In genomic region chr5:140169410-140169809, GRCh38 we compare ENCODE assay signal across 13 cellular contexts. TPM values are rescaled to one million over a fixed set of nuclear protein-coding genes. Genes with fewer than 3 reads are reported as not detected.
A peak's percentile ranks its signal among the peaks of the same experiment; 100 is the strongest.
DNase-seq lines count a peak whose midpoint lies in the region; ATAC-seq, FAIRE-seq and TF ChIP-seq lines count a peak whose summit lies in the region.
"Had no signal": no experiment of that assay in that cellular context is flagged by ENCODE, and none has a peak within 500 bp of the region (broad histone marks: within the 10 kb centered on the region; RNA-seq: fewer than 3 reads in every experiment).

No MANE protein-coding gene starts in this region.

- H3K4me1 ChIP-seq in heart right ventricle (peaks cover 0 to 21% (median 15%) of the 10 kb centered on the region in 9 donors), H1 (replicated peaks in 1 of 4; ENCODE audit: control insufficient read depth in 3 of 4, insufficient read depth in 4 of 4, low read length in 3 of 4) (peaks cover 0 to under 1% (median 0%) of the 10 kb centered on the region in 4 experiments; a peak in 3 of 7 replicates), small intestine (ENCODE audit: control insufficient read depth in 2 of 2, insufficient read depth in 1 of 2, low read depth in 1 of 2, low read length in 1 of 2) (peaks cover 0 to 2% of the 10 kb centered on the region in 2 donors), smooth muscle cell (ENCODE audit: low read depth) (no peaks in the 10 kb centered on the region)

- no peaks in the 10 kb centered on the region for H3K36me3 ChIP-seq in heart right ventricle
- no peaks in the 10 kb centered on the region for H3K36me3 ChIP-seq in H1 (ENCODE audit: control insufficient read depth in 2 of 4, insufficient read depth in 4 of 4, low read length in 3 of 4)
- H3K36me3 ChIP-seq in small intestine (ENCODE audit: control insufficient read depth in 2 of 2, insufficient read depth in 2 of 2, low read length in 2 of 2): no peaks in the 10 kb centered on the region
- H3K36me3 ChIP-seq in smooth muscle cell (ENCODE audit: low read depth): no peaks in the 10 kb centered on the region

- TF ChIP-seq CTCF in heart right ventricle (IDR thresholded peaks at IDR 0.05): peak in 6 of 9 donors; percentile 13 to 44 (median 38)
- peak in 2 of 3 experiments; percentile 22 to 39; a peak in 2 of 4 replicates for TF ChIP-seq CTCF in H1 (IDR thresholded peaks at IDR 0.05; ENCODE audit: control extremely low read depth in 1 of 3, insufficient read depth in 1 of 3, low read depth in 1 of 3, low read length in 3 of 3)
- no peak for TF ChIP-seq CTCF in smooth muscle cell (IDR thresholded peaks at IDR 0.05; ENCODE audit: borderline replicate concordance, insufficient read depth, poor library complexity, severe bottlenecking)

- H3K4ac ChIP-seq in H1 (replicated peaks; ENCODE audit: insufficient read length, low read depth, low read length): no peak overlapping the region

- no peaks in the 10 kb centered on the region for H4K20me1 ChIP-seq in H1 (replicated peaks in 1 of 2; ENCODE audit: control insufficient read depth in 1 of 2, insufficient read depth in 2 of 2, low read length in 2 of 2)
- no peaks in the 10 kb centered on the region for H4K20me1 ChIP-seq in smooth muscle cell (ENCODE audit: low read depth)

- 92 to 95% methylated on average over 1 of the region's 1 CpG for WGBS in heart right ventricle, 2 donors
- 79% methylated on average over 1 of the region's 1 CpG; no CpG with 5 or more reads in 1 of the 2 experiments for WGBS in H1 (ENCODE audit: extremely low coverage in 1 of 2, insufficient coverage in 1 of 2, insufficient read length in 1 of 2, insufficient replicate concordance in 2 of 2, low coverage in 1 of 2, low lambda C conversion rate in 2 of 2, missing lambda C conversion rate in 1 of 2), 2 experiments
- 81 to 90% (median 87%) methylated on average over 1 of the region's 1 CpG for WGBS in small intestine, 3 donors
- 84% methylated on average over 1 of the region's 1 CpG for WGBS in smooth muscle cell (ENCODE audit: low lambda C conversion rate)

- no peak overlapping the region for H4K8ac ChIP-seq in H1 (ENCODE audit: extremely low read depth, insufficient read depth, low read length)

- ATAC-seq in heart right ventricle (no peak), left cardiac atrium (no peak), GM18858 (IDR thresholded peaks at IDR 0.05; ENCODE audit: unreplicated experiment) (no peak), HG03175 (IDR thresholded peaks at IDR 0.05; ENCODE audit: unreplicated experiment) (no peak)
- ATAC-seq: stimulated activated effector memory CD8-positive, alpha-beta T cell treated with anti-CD3 and anti-CD28 coated beads, Interleukin-12 subunit alpha, Interleukin-12 subunit beta, amount 100 ng/mL, for 72 hours had no signal

- H3K23me2 ChIP-seq in H1 (ENCODE audit: low read depth, low read length): peaks cover under 1% of the 10 kb centered on the region; the same call in 1 of the 2 replicates

- peak; percentile 16 to 38; a peak in 2 of 4 replicates for TF ChIP-seq RAD21 in H1 (IDR thresholded peaks at IDR 0.05 in 1 of 2, conservative IDR thresholded peaks at IDR 0.05 in 1 of 2; ENCODE audit: low read depth in 2 of 2, low read length in 2 of 2)

- H2AFZ ChIP-seq in H1 (ENCODE audit: low read length) (no peak overlapping the region), smooth muscle cell (ENCODE audit: low read depth) (no peak overlapping the region)

- H4K91ac ChIP-seq in H1 (replicated peaks; ENCODE audit: insufficient read length, low read length): no peak overlapping the region

- no peaks in the 10 kb centered on the region for H3K79me1 ChIP-seq in H1 (ENCODE audit: low read depth, low read length)

- H3K18ac ChIP-seq in H1 (ENCODE audit: extremely low read depth, low read length): no peak overlapping the region

- H3K14ac ChIP-seq in H1 (ENCODE audit: insufficient read length): no peak overlapping the region

- H4K5ac ChIP-seq in H1 (ENCODE audit: insufficient read length, low read depth, low read length): no peak overlapping the region

- no peak overlapping the region for H3K23ac ChIP-seq in H1 (ENCODE audit: insufficient read length)

- intact Hi-C loops in heart right ventricle (cut with DNase I) (loop anchor here in 2 of 10 donors (5.0 kb wide), 1 partner anchor 183 kb away; no protein-coding TSS in a partner anchor), left cardiac atrium (cut with DNase I) (no loop called here)

- no peaks in the 10 kb centered on the region for H3K9me3 ChIP-seq in heart right ventricle
- H3K9me3 ChIP-seq in H1 (ENCODE audit: insufficient read depth in 2 of 2, low read depth in 1 of 2, low read length in 1 of 2): no peaks in the 10 kb centered on the region
- no peaks in the 10 kb centered on the region for H3K9me3 ChIP-seq in small intestine (ENCODE audit: control insufficient read depth, low read depth)
- H3K9me3 ChIP-seq in smooth muscle cell (replicated peaks; ENCODE audit: low read depth): no peaks in the 10 kb centered on the region

- H3K27ac ChIP-seq in heart right ventricle (no peak overlapping the region), H1 (ENCODE audit: low read depth, low read length) (no peak overlapping the region), small intestine (ENCODE audit: low read depth in 1 of 2, low read length in 1 of 2) (no peak overlapping the region), smooth muscle cell (ENCODE audit: low read depth) (no peak overlapping the region)

- H3K9ac ChIP-seq in H1 (replicated peaks in 1 of 4; ENCODE audit: extremely low read depth in 1 of 4, low read depth in 3 of 4, low read length in 3 of 4): no peak overlapping the region
- H3K9ac ChIP-seq in smooth muscle cell (ENCODE audit: low read depth): no peak overlapping the region

- no peaks in the 10 kb centered on the region for H3F3A ChIP-seq in smooth muscle cell (ENCODE audit: low read depth)

- no peak overlapping the region for H2BK15ac ChIP-seq in H1 (ENCODE audit: low read length)

- TF ChIP-seq POLR2A in H1 (IDR thresholded peaks at IDR 0.05; ENCODE audit: control extremely low read depth in 1 of 2, low read depth in 2 of 2, low read length in 2 of 2): no peak

- H3K4me2 ChIP-seq in H1 (ENCODE audit: insufficient read depth in 1 of 2, low read depth in 2 of 2, low read length in 2 of 2) (no peak overlapping the region), smooth muscle cell (no peak overlapping the region)

- H2BK12ac ChIP-seq in H1 (ENCODE audit: low read depth, low read length): no peak overlapping the region

- no peak overlapping the region for H2BK5ac ChIP-seq in H1 (ENCODE audit: low read depth, low read length)

- H2BK20ac ChIP-seq in H1 (ENCODE audit: low read length): no peak overlapping the region

- H3K4me3 ChIP-seq in heart right ventricle: no peak overlapping the region
- no peak overlapping the region for H3K4me3 ChIP-seq in H1 (ENCODE audit: extremely low read depth in 1 of 4, insufficient read depth in 2 of 4, low read depth in 3 of 4, low read length in 4 of 4)
- H3K4me3 ChIP-seq in small intestine (ENCODE audit: low read depth in 1 of 2, low read length in 2 of 2): no peak overlapping the region
- H3K4me3 ChIP-seq in smooth muscle cell: no peak overlapping the region

- H2BK120ac ChIP-seq in H1 (replicated peaks; ENCODE audit: low read depth, low read length): no peak overlapping the region

- DNase-seq in heart right ventricle (no peak), left cardiac atrium (no peak), NCI-H226 (peak; percentile 33), H1 (ENCODE audit: low read depth in 1 of 2, low spot score in 2 of 2) (no peak), small intestine (peak; percentile 26), smooth muscle cell (lab: John Stamatoyannopoulos, UW; ENCODE audit: unreplicated experiment) (no peak)
- DNase-seq: activated naive CD8-positive, alpha-beta T cell treated with anti-CD3 and anti-CD28 coated beads, Interleukin-2, amount 10 ng/mL, durations not matched to agents 7 days and 5 days; NCI-H187; posterior cingulate gyrus; stimulated activated CD4-positive, alpha-beta T cell treated with anti-CD3 and anti-CD28 coated beads, Interleukin-1b, Interleukin-23, amount 100 ng/mL, for 48 hours had no signal

- no peak overlapping the region for H2AK5ac ChIP-seq in H1 (ENCODE audit: low read depth, low read length)

- no peak for TF ChIP-seq EP300 in H1 (IDR thresholded peaks at IDR 0.05; ENCODE audit: borderline replicate concordance in 1 of 2, low read depth in 2 of 2, low read length in 2 of 2)

- CTCF ChIA-PET in H1 (lab: Charles Lee; ENCODE audit: partially characterized antibody): interaction anchor here (0.6 to 2.8 kb wide), 18 partner anchors 10 to 1712 kb away, joined by 3 to 19 read pairs (median 4); partner anchors contain the start of gene PURA

- H3K79me2 ChIP-seq in H1 (ENCODE audit: control insufficient read depth in 1 of 2, insufficient read depth in 2 of 2, low read length in 2 of 2) (no peaks in the 10 kb centered on the region), smooth muscle cell (ENCODE audit: low read depth) (no peaks in the 10 kb centered on the region)

- H3K27me3 ChIP-seq in heart right ventricle (no peaks in the 10 kb centered on the region), H1 (replicated peaks in 1 of 4; ENCODE audit: control insufficient read depth in 3 of 4, extremely low read depth in 1 of 4, insufficient read depth in 3 of 4, low read length in 3 of 4) (no peaks in the 10 kb centered on the region), small intestine (ENCODE audit: control insufficient read depth in 2 of 2, insufficient read depth in 2 of 2, low read length in 2 of 2) (no peaks in the 10 kb centered on the region), smooth muscle cell (ENCODE audit: low read depth) (no peaks in the 10 kb centered on the region)

- H3K56ac ChIP-seq in H1 (replicated peaks; ENCODE audit: insufficient read length, low read depth, low read length): no peak overlapping the region

- no peak for FAIRE-seq in H1 (lab: Jason Lieb, UNC)
- FAIRE-seq in small intestine (lab: Jason Lieb, UNC): no peak

- POLR2A ChIA-PET in H1 (lab: Charles Lee; ENCODE audit: partially characterized antibody): interaction anchor here (1.4 kb wide), 1 partner anchor 74 kb away, joined by 3 read pairs; no protein-coding TSS in a partner anchor

RNA-seq across cellular contexts. Expression of gene CYSTM1, which starts 5.6 kb away (rescaled TPM):
- 100 to 1,000 TPM in 3 of 10 donors, 10 to 100 TPM in 7; 55.2 to 114 (median 95.3) TPM for total RNA-seq in heart right ventricle
- polyA plus RNA-seq in heart right ventricle: 100 to 1,000 TPM in 1 of 2 donors, 10 to 100 TPM in 1; 45.0 to 217 TPM
- 10 to 100 TPM; 61.7 to 74.6 TPM for total RNA-seq in left cardiac atrium
- 25.0 and 28.1 TPM in 2 replicates for total RNA-seq in H1 (2021; fragmentation: NEBNext Ultra II Directional; extraction: Animal tissue kit (Norgen Biotek cat#: 25700))
- 38.8 and 47.8 TPM in 2 replicates for polyA plus RNA-seq in H1 (2011; rRNA removed)
- polyA plus RNA-seq in H1 (2011; cell fraction: cytosol; rRNA removed): 52.6 TPM
- 25.3 TPM for polyA plus RNA-seq in H1 (2011; cell fraction: nucleus; rRNA removed)
- polyA plus RNA-seq in H1 (2012, experiment 1 of 2): 17.5 to 37.1 TPM (median 30.7 TPM) in 4 replicates
- 28.3 TPM for polyA plus RNA-seq in H1 (2012, experiment 2 of 2)
- polyA plus RNA-seq in H1 (2013, experiment 1 of 2): 15.9 TPM
- 17.1 TPM for polyA plus RNA-seq in H1 (2013, experiment 2 of 2)
- polyA minus RNA-seq in H1 (2011; rRNA and poly(A)+ RNA removed): 15.7 and 23.1 TPM in 2 replicates
- 16.4 TPM for polyA minus RNA-seq in H1 (2011; cell fraction: cytosol; rRNA and poly(A)+ RNA removed)
- polyA minus RNA-seq in H1 (2011; cell fraction: nucleus; rRNA and poly(A)+ RNA removed): 14.4 TPM
- 100 to 1,000 TPM; 273 to 884 (median 819) TPM for polyA plus RNA-seq in small intestine
- total RNA-seq in smooth muscle cell: 9.4 and 23.5 TPM in 2 replicates
- polyA plus RNA-seq in smooth muscle cell: 31.3 and 45.6 TPM in 2 replicates

RNA-seq across cellular contexts. Expression of gene IGIP, which starts 43.7 kb away (rescaled TPM):
- 10 to 100 TPM in 8 of 10 donors, 1 to 10 TPM in 2; 9.5 to 17.2 (median 13.0) TPM for total RNA-seq in heart right ventricle
- 10 to 100 TPM in 1 of 2 donors, 1 to 10 TPM in 1; 5.0 to 12.1 TPM for polyA plus RNA-seq in heart right ventricle
- total RNA-seq in left cardiac atrium: 10 to 100 TPM; 12.3 to 14.4 TPM
- 0.33 and 0.69 TPM in 2 replicates for total RNA-seq in H1 (2021; fragmentation: NEBNext Ultra II Directional; extraction: Animal tissue kit (Norgen Biotek cat#: 25700))
- polyA plus RNA-seq in H1 (2011; rRNA removed): 0.14 and 0.32 TPM in 2 replicates
- polyA plus RNA-seq in H1 (2011; cell fraction: cytosol; rRNA removed): 0.22 TPM
- polyA plus RNA-seq in H1 (2011; cell fraction: nucleus; rRNA removed): 0.19 TPM
- polyA plus RNA-seq in H1 (2012, experiment 1 of 2): 0.36 to 0.56 TPM (median 0.50 TPM) in 4 replicates
- not detected for polyA plus RNA-seq in H1 (2012, experiment 2 of 2)
- polyA plus RNA-seq in H1 (2013, experiment 1 of 2): 0.28 TPM
- polyA plus RNA-seq in H1 (2013, experiment 2 of 2): 0.18 TPM
- polyA minus RNA-seq in H1 (2011; rRNA and poly(A)+ RNA removed): 0.38 and 0.54 TPM in 2 replicates
- polyA minus RNA-seq in H1 (2011; cell fraction: cytosol; rRNA and poly(A)+ RNA removed): not detected
- 0.60 TPM for polyA minus RNA-seq in H1 (2011; cell fraction: nucleus; rRNA and poly(A)+ RNA removed)
- 1 to 10 TPM; 4.6 to 8.3 (median 7.6) TPM for polyA plus RNA-seq in small intestine
- 2.5 and 4.3 TPM in 2 replicates for total RNA-seq in smooth muscle cell
- 0.72 and 1.4 TPM in 2 replicates for polyA plus RNA-seq in smooth muscle cell

RNA-seq across cellular contexts. Expression of gene PURA, which starts 55.5 kb away (rescaled TPM):
- 10 to 100 TPM; 19.4 to 27.7 (median 24.5) TPM for total RNA-seq in heart right ventricle
- polyA plus RNA-seq in heart right ventricle: 1 to 10 TPM; 3.2 to 7.5 TPM
- total RNA-seq in left cardiac atrium: 10 to 100 TPM; 27.3 to 27.4 TPM
- 2.1 and 2.3 TPM in 2 replicates for total RNA-seq in H1 (2021; fragmentation: NEBNext Ultra II Directional; extraction: Animal tissue kit (Norgen Biotek cat#: 25700))
- polyA plus RNA-seq in H1 (2011; rRNA removed): 0.58 and 0.98 TPM in 2 replicates
- 0.81 TPM for polyA plus RNA-seq in H1 (2011; cell fraction: cytosol; rRNA removed)
- polyA plus RNA-seq in H1 (2011; cell fraction: nucleus; rRNA removed): 0.78 TPM
- 0.81 to 1.4 TPM (median 1.2 TPM) in 4 replicates for polyA plus RNA-seq in H1 (2012, experiment 1 of 2)
- polyA plus RNA-seq in H1 (2012, experiment 2 of 2): 0.38 TPM
- polyA plus RNA-seq in H1 (2013, experiment 1 of 2): 1.3 TPM
- polyA plus RNA-seq in H1 (2013, experiment 2 of 2): 1.1 TPM
- 0.76 and 1.1 TPM in 2 replicates for polyA minus RNA-seq in H1 (2011; rRNA and poly(A)+ RNA removed)
- polyA minus RNA-seq in H1 (2011; cell fraction: cytosol; rRNA and poly(A)+ RNA removed): 0.59 TPM
- 2.8 TPM for polyA minus RNA-seq in H1 (2011; cell fraction: nucleus; rRNA and poly(A)+ RNA removed)
- 1 to 10 TPM; 4.8 to 9.6 (median 7.0) TPM for polyA plus RNA-seq in small intestine
- total RNA-seq in smooth muscle cell: 9.4 and 9.8 TPM in 2 replicates
- polyA plus RNA-seq in smooth muscle cell: 5.2 and 5.9 TPM in 2 replicates

Comparison
In these comparisons a context has a peak if more than half of its experiments do, and no peak if none do; other contexts are left out.
1. DNase-seq: peak in NCI-H226 (single experiment) and small intestine (single experiment); none in heart right ventricle (0 of 2), left cardiac atrium (single experiment), H1 (0 of 2) and smooth muscle cell (single experiment).